In the genomic region with DNA sequence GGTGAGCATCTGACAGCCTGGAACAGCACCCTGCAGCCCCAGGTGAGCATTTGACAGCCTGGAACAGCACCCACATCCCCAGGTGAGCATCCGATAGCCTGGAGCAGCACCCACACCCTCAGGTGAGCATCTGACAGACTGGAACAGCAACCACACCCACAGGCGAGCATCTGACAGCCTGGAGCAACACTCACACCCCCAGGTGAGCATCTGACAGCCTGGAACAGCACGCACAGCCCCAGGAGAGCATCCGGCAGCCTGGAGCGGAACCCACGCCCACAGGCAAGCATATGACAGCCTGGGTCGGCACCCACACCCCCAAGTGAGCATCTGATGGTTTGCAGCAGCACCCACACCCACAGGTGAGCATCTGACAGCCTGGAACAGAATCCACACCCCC, we compare ENCODE assay signal across 10 cellular contexts. TPM values are rescaled to one million over a fixed set of nuclear protein-coding genes. Genes with fewer than 3 reads are reported as not detected.
DNase-seq lines count a peak whose midpoint lies in the region; ATAC-seq and TF ChIP-seq lines count a peak whose summit lies in the region.
"Not testable (repeated sequence)": the region's sequence is repeated elsewhere in the genome, so short reads cannot be mapped to it uniquely, and the experiment has no call there.
"Had no signal": no experiment of that assay in that cellular context is flagged by ENCODE, and none has a peak within 500 bp of the region (broad histone marks: within the 10 kb centered on the region; RNA-seq: fewer than 3 reads in every experiment).

No MANE protein-coding gene starts in this region.

- not testable (repeated sequence) for H3K36me3 ChIP-seq in Karpas-422 (ENCODE audit: insufficient read depth, low read length)

- not testable (repeated sequence) for H3K9me3 ChIP-seq in Karpas-422 (ENCODE audit: low read length)

- H3K9ac ChIP-seq in Karpas-422 (ENCODE audit: low read length): not testable (repeated sequence)

- not testable (repeated sequence) for H2AFZ ChIP-seq in Karpas-422 (ENCODE audit: low read length)

- H4K20me1 ChIP-seq in Karpas-422 (ENCODE audit: insufficient read depth, low read depth, low read length): not testable (repeated sequence)

- H3K4me2 ChIP-seq in Karpas-422 (ENCODE audit: low read depth, low read length, poor library complexity, severe bottlenecking): not testable (repeated sequence)

- not testable (repeated sequence) for H3K4me3 ChIP-seq in Karpas-422 (ENCODE audit: low read length); dorsolateral prefrontal cortex

- H3K27ac ChIP-seq in Karpas-422 (ENCODE audit: low read length); dorsolateral prefrontal cortex: not testable (repeated sequence)

- H3K79me2 ChIP-seq in Karpas-422 (ENCODE audit: low read length): not testable (repeated sequence)

- not testable (repeated sequence) for H3K4me1 ChIP-seq in Karpas-422 (ENCODE audit: low read length)

- H3K9me2 ChIP-seq in Karpas-422 (replicated peaks; ENCODE audit: insufficient read depth, low read length): not testable (repeated sequence)

- H3K27me3 ChIP-seq in Karpas-422 (ENCODE audit: low read length): not testable (repeated sequence)
- peaks cover 0 to 19% (median 0%) of the 10 kb centered on the region in 45 donors for H3K27me3 ChIP-seq in dorsolateral prefrontal cortex

- DNase-seq in Karpas-422 (peak; percentile 47), SK-N-DZ (ENCODE audit: low spot score) (peak; percentile 24), dorsolateral prefrontal cortex (peak in 7 of 10 donors; percentile 9 to 83 (median 55)), left ventricle myocardium superior (peak; percentile 65), middle frontal gyrus (ENCODE audit: extremely low spot score, low spot score) (peak; percentile 2)
- peak; percentile 44 for DNase-seq in activated T-cell treated with anti-CD3 and anti-CD28 coated beads, Interleukin-2, amount 50 U/mL, for 1 hour
- peak; percentile 3 for DNase-seq in stimulated activated CD4-positive, alpha-beta T cell treated with anti-CD3 and anti-CD28 coated beads, Interleukin-4, amount 100 ng/mL, for 24 hours

- intact Hi-C loops in dorsolateral prefrontal cortex (cut with DNase I); left ventricle myocardium superior (cut with micrococcal nuclease): not testable (repeated sequence)

- not testable (repeated sequence) for TF ChIP-seq CTCF in dorsolateral prefrontal cortex (IDR thresholded peaks at IDR 0.05 in 54 of 56, conservative IDR thresholded peaks at IDR 0.05 in 2 of 56; ENCODE audit: low read depth in 1 of 56, partially characterized antibody in 56 of 56)

- ATAC-seq in left ventricle myocardium superior: not testable (repeated sequence)

RNA-seq across cellular contexts. Expression of a gene that starts 51.2 kb away (rescaled TPM):
- not detected in 2 replicates for total RNA-seq in Karpas-422 (2014; rRNA removed; shearing (Covaris generic); ENCODE audit: low replicate concordance)
- polyA plus RNA-seq in SK-N-DZ (2014; cell fraction: cytosol; rRNA removed): not detected in 2 replicates
- not detected in 2 replicates for polyA plus RNA-seq in SK-N-DZ (2014; cell fraction: nucleus; rRNA removed)
- 1 to 10 TPM in 86 of 120 experiments, under 1 TPM in 29, not detected in 5; 0.18 to 5.4 (median 1.5) TPM for total RNA-seq in dorsolateral prefrontal cortex
- not detected for total RNA-seq in left ventricle myocardium superior
- total RNA-seq: body of pancreas, epithelial cell of proximal tubule, SJSA1 had no signal

Comparison
In these comparisons a context has a peak if more than half of its experiments do, and no peak if none do; other contexts are left out.
1. DNase-seq: peak in every context shown above with its lines; median percentile 65 in left ventricle myocardium superior; 55 in dorsolateral prefrontal cortex; 47 in Karpas-422; 44 in activated T-cell treated with anti-CD3 and anti-CD28 coated beads, Interleukin-2, amount 50 U/mL, for 1 hour; 24 in SK-N-DZ; 3 in stimulated activated CD4-positive, alpha-beta T cell treated with anti-CD3 and anti-CD28 coated beads, Interleukin-4, amount 100 ng/mL, for 24 hours; 2 in middle frontal gyrus.